21 cellular contexts compared by ENCODE assay signal in the genomic region with DNA sequence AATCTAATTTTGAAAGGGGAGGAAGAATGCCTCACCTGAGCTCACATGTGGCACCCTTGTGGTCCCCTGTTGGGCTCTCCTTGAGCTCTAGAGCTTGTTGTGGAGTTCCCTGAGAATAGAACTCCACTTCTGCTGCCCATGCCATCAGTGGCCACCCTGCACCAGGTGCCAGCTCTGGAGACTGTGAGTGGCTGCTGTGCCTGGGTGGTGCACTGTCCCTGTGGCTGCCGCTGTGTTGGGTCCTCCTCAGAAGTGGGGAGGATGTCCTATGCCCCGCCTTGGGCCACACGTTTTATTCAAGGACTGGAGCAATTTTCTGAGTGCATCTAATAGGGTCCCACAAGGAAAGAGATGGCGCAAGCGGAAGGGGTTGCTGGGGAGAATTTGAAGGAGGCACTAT.
DNase-seq lines count a peak whose midpoint lies in the region; ATAC-seq and TF ChIP-seq lines count a peak whose summit lies in the region.
"Had no signal": no experiment of that assay in that cellular context is flagged by ENCODE, and none has a peak within 500 bp of the region (broad histone marks: within the 10 kb centered on the region; RNA-seq: fewer than 3 reads in every experiment).

No MANE protein-coding gene starts in this region.

- no peak overlapping the region for H2BK12ac ChIP-seq in neuronal stem cell (ENCODE audit: low read length)

- no peak overlapping the region for H2AK5ac ChIP-seq in neuronal stem cell (ENCODE audit: low read depth, low read length)

- no peaks in the 10 kb centered on the region for H3K9me3 Mint-ChIP-seq in GM23338
- H3K9me3 Mint-ChIP-seq in nephron progenitor cell: peaks cover 13% of the 10 kb centered on the region

- no CpG with 5 or more reads among the region's 5 CpGs for WGBS in neuronal stem cell (ENCODE audit: extremely low coverage in 2 of 2, insufficient read length in 2 of 2, insufficient replicate concordance in 1 of 2), 2 donors

- no peak overlapping the region for H2BK5ac ChIP-seq in neuronal stem cell (ENCODE audit: low read length)

- H3K36me3 ChIP-seq in GM23338 (ENCODE audit: insufficient read depth) (no peaks in the 10 kb centered on the region), neuronal stem cell (replicated peaks in 1 of 2; ENCODE audit: control insufficient read depth in 2 of 2, insufficient read depth in 2 of 2, low read length in 2 of 2) (no peaks in the 10 kb centered on the region)
- H3K36me3 ChIP-seq: BE2C, BLaER1 had no signal

- H3K4me3 ChIP-seq in GM23338 (no peak overlapping the region), neuronal stem cell (ENCODE audit: low read length in 2 of 2) (no peak overlapping the region)
- H3K4me3 ChIP-seq: BLaER1 had no signal

- H3K27ac Mint-ChIP-seq in GM23338 (no peak overlapping the region), nephron progenitor cell (peak overlapping the region; percentile 38)
- H3K27ac Mint-ChIP-seq: CD4-positive, alpha-beta memory T cell; CD8-positive, alpha-beta memory T cell had no signal

- no peaks in the 10 kb centered on the region for H4K20me1 ChIP-seq in GM23338 (replicated peaks; ENCODE audit: insufficient read depth)
- H4K20me1 ChIP-seq: BLaER1 had no signal

- H3K4me1 ChIP-seq in GM23338 (ENCODE audit: insufficient read depth) (no peaks in the 10 kb centered on the region; the same call in 1 of the 2 replicates), neuronal stem cell (ENCODE audit: control insufficient read depth in 2 of 2, insufficient read depth in 1 of 2, low read depth in 1 of 2, low read length in 2 of 2) (no peaks in the 10 kb centered on the region)
- H3K4me1 ChIP-seq: BE2C, BLaER1 had no signal

- peak overlapping the region; percentile 87; the same call in 1 of the 2 replicates for H2AFZ ChIP-seq in GM23338
- no peak overlapping the region for H2AFZ ChIP-seq in neuronal stem cell (ENCODE audit: low read length)

- no peak overlapping the region for H3K9ac ChIP-seq in neuronal stem cell (ENCODE audit: low read depth, low read length, poor library complexity)
- H3K9ac ChIP-seq: BLaER1 had no signal

- no peaks in the 10 kb centered on the region for H3F3A ChIP-seq in GM23338 (replicated peaks; ENCODE audit: low read depth)

- peak overlapping the region; percentile 44 for H3K18ac ChIP-seq in neuronal stem cell (ENCODE audit: low read length)

- H3K4me2 ChIP-seq in GM23338 (no peak overlapping the region), neuronal stem cell (ENCODE audit: insufficient read depth, low read length, poor library complexity, severe bottlenecking) (no peak overlapping the region)
- H3K4me2 ChIP-seq: BLaER1 had no signal

- H3K4ac ChIP-seq in neuronal stem cell (ENCODE audit: low read length): no peak overlapping the region

- H3K27me3 ChIP-seq in GM23338 (ENCODE audit: insufficient read depth): no peaks in the 10 kb centered on the region
- H3K27me3 ChIP-seq in neuronal stem cell (ENCODE audit: control insufficient read depth in 3 of 3, insufficient read depth in 3 of 3, low read depth in 1 of 3, low read length in 3 of 3): peaks cover 0 to 14% (median 0%) of the 10 kb centered on the region in 3 experiments
- H3K27me3 ChIP-seq: BLaER1 had no signal

- H3K36me3 Mint-ChIP-seq in GM23338 (ENCODE audit: low read depth) (no peaks in the 10 kb centered on the region), nephron progenitor cell (ENCODE audit: low read depth) (peaks cover 5% of the 10 kb centered on the region)
- H3K36me3 Mint-ChIP-seq: CD14-positive monocyte; CD4-positive, alpha-beta memory T cell; CD4-positive, CD25-positive, alpha-beta regulatory T cell; CD8-positive, alpha-beta memory T cell had no signal

- DNase-seq in GM23338 (ENCODE audit: low spot score) (no peak), nephron progenitor cell (no peak), neuronal stem cell (ENCODE audit: low spot score) (no peak), HEK293T (ENCODE audit: extremely low spot score) (no peak)
- no peak for DNase-seq in activated CD4-positive, alpha-beta T cell treated with anti-CD3 and anti-CD28 coated beads, Interleukin-2, amount 50 U/mL, for 48 hours
- DNase-seq: 8988T; ACHN; BE2C; C1 segment of cervical spinal cord; CD4-positive, alpha-beta memory T cell; CD4-positive, CD25-positive, alpha-beta regulatory T cell; CD8-positive, alpha-beta memory T cell; COR-L47; DMS 273 treated with DMSO at 0.1 percent for 48 hours; DMS153; DMS53; DMS79; GF-D8 had no signal

- H3K14ac ChIP-seq in neuronal stem cell (ENCODE audit: low read length): no peak overlapping the region

- H3K9me3 ChIP-seq in neuronal stem cell (replicated peaks in 1 of 2; ENCODE audit: control insufficient read depth in 2 of 2, insufficient read depth in 1 of 2, low read depth in 1 of 2, low read length in 2 of 2): no peaks in the 10 kb centered on the region
- H3K9me3 ChIP-seq: BE2C, BLaER1 had no signal

- peaks cover 7% of the 10 kb centered on the region; the same call in 1 of the 2 replicates for H3K9me2 ChIP-seq in GM23338 (ENCODE audit: insufficient read depth)

- POLR2A ChIA-PET in HEK293T (lab: Yijun Ruan, JAX): no interaction called here

- H3K79me2 ChIP-seq in GM23338 (replicated peaks; ENCODE audit: insufficient read depth): no peaks in the 10 kb centered on the region

- H2BK15ac ChIP-seq in neuronal stem cell (ENCODE audit: low read length): no peak overlapping the region

- no peak for ATAC-seq in GM23338
- no peak for ATAC-seq in HG03159 (IDR thresholded peaks at IDR 0.05; ENCODE audit: unreplicated experiment)

- no peaks in the 10 kb centered on the region for H3K79me1 ChIP-seq in neuronal stem cell (ENCODE audit: low read depth, low read length)

- H3K27me3 Mint-ChIP-seq in GM23338 (ENCODE audit: insufficient read depth, low read depth, poor library complexity) (no peaks in the 10 kb centered on the region), nephron progenitor cell (ENCODE audit: low read depth, poor library complexity) (peaks cover 6% of the 10 kb centered on the region)

- no peak overlapping the region for H3K23ac ChIP-seq in neuronal stem cell (ENCODE audit: low read depth, low read length, poor library complexity)

- no peak overlapping the region for H4K8ac ChIP-seq in neuronal stem cell (ENCODE audit: low read depth, low read length)

- H2BK120ac ChIP-seq in neuronal stem cell (ENCODE audit: low read depth, low read length): no peak overlapping the region

- no peak overlapping the region for H4K91ac ChIP-seq in neuronal stem cell (ENCODE audit: low read depth, low read length, poor library complexity)

- TF ChIP-seq CTCF in GM23338 (conservative IDR thresholded peaks at IDR 0.05; ENCODE audit: low read depth in 2 of 2) (no peak), nephron progenitor cell (IDR thresholded peaks at IDR 0.05) (no peak)

- H3K4me1 Mint-ChIP-seq in GM23338 (peaks cover 14% of the 10 kb centered on the region), nephron progenitor cell (peaks cover 45% of the 10 kb centered on the region)
- H3K4me1 Mint-ChIP-seq: CD14-positive monocyte; CD4-positive, alpha-beta memory T cell; CD4-positive, CD25-positive, alpha-beta regulatory T cell; CD8-positive, alpha-beta memory T cell had no signal

- CTCF ChIA-PET in HEK293T (lab: Yijun Ruan, JAX): interaction anchor here (0.5 kb wide), 1 partner anchor 41 kb away, joined by 3 read pairs; no protein-coding TSS in a partner anchor

- H3K4me3 Mint-ChIP-seq in GM23338: no peak overlapping the region
- H3K4me3 Mint-ChIP-seq in nephron progenitor cell: no peak overlapping the region
- H3K4me3 Mint-ChIP-seq: CD14-positive monocyte; CD4-positive, alpha-beta memory T cell; CD4-positive, CD25-positive, alpha-beta regulatory T cell had no signal

- no peak overlapping the region for H3K27ac ChIP-seq in GM23338 (ENCODE audit: low read depth)
- no peak overlapping the region for H3K27ac ChIP-seq in neuronal stem cell (replicated peaks; ENCODE audit: low read length)
- H3K27ac ChIP-seq: BLaER1 had no signal

TF ChIP-seq in GM23338, 12 proteins besides CTCF, POLR2A, EP300 and RAD21 (continues in another document):
- no peak for TF ChIP-seq NANOG (IDR thresholded peaks at IDR 0.05; ENCODE audit: borderline replicate concordance)
- no peak for TF ChIP-seq EZH2phosphoT487 (IDR thresholded peaks at IDR 0.05; ENCODE audit: unreplicated experiment)
- TF ChIP-seq ZNF331 (CRISPR knock-in tag; IDR thresholded peaks at IDR 0.05; ENCODE audit: low read depth): no peak
- no peak for TF ChIP-seq POLR2AphosphoS5 (IDR thresholded peaks at IDR 0.05; ENCODE audit: low read depth)
- TF ChIP-seq JUNB (IDR thresholded peaks at IDR 0.05; ENCODE audit: unreplicated experiment): no peak
- TF ChIP-seq ZNF114 (CRISPR knock-in tag; IDR thresholded peaks at IDR 0.05): no peak
- TF ChIP-seq STAT1 (IDR thresholded peaks at IDR 0.05; ENCODE audit: unreplicated experiment): no peak
- TF ChIP-seq ETS1 (IDR thresholded peaks at IDR 0.05): no peak

TF ChIP-seq in HEK293T, 16 proteins besides CTCF, POLR2A, EP300 and RAD21:
- no peak for TF ChIP-seq SP1 (IDR thresholded peaks at IDR 0.05)
- no peak for TF ChIP-seq TARDBP (IDR thresholded peaks at IDR 0.05)
- TF ChIP-seq FOXK2 (IDR thresholded peaks at IDR 0.05): no peak
- TF ChIP-seq NFRKB (IDR thresholded peaks at IDR 0.05): no peak
- TF ChIP-seq PKNOX1 (IDR thresholded peaks at IDR 0.05): no peak
- no peak for TF ChIP-seq ELF4 (IDR thresholded peaks at IDR 0.05)
- no peak for TF ChIP-seq CTBP1 (IDR thresholded peaks at IDR 0.05; ENCODE audit: borderline replicate concordance)
- TF ChIP-seq L3MBTL2 (conservative IDR thresholded peaks at IDR 0.05): no peak
- TF ChIP-seq FOXA1 (IDR thresholded peaks at IDR 0.05): no peak
